ENCODE assay signal across 10 cellular contexts in the genomic region with DNA sequence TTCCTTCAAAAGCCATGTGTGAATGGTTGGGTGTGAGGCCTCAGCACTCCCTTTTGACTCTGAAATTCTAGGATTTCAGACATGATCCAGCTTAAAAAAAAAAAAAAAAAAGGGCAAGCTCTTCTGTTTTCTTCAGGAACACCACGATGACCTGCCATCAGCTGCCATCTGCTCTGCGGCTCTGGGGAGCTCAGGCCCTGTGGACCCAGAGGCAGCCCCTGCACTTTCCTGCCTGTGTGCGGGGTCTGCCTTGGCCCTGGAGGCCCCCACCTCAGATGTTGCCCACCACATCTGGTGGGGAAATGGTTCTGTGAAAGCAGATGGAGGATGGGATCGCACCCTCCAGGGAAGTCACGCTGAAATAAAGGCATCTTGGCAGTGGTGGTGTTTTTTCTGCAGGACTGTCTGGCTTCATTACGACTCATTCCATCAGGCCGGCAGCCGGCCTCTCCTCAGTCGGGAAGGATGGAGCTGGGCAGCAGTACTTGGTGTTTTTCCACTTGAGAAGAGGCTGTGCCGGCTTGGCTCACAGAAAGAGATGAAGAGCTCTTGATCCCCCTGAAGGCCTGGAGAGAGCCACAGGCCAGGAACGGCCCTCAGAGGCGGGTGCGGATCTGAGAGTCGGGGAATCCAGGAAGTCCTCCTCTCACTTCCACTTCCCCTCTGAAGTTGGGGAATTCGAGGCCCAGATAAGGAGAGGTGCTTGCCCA.
DNase-seq lines count a peak whose midpoint lies in the region; ATAC-seq and TF ChIP-seq lines count a peak whose summit lies in the region.
"Had no signal": no experiment of that assay in that cellular context is flagged by ENCODE, and none has a peak within 500 bp of the region (broad histone marks: within the 10 kb centered on the region; RNA-seq: fewer than 3 reads in every experiment).

No MANE protein-coding gene starts in this region.

- H3K4me3 Mint-ChIP-seq in endothelial cell (ENCODE audit: unreplicated experiment) (no peak overlapping the region), mesothelial cell of epicardium (no peak overlapping the region)

- TF ChIP-seq CTCF in endothelial cell (IDR thresholded peaks at IDR 0.05; ENCODE audit: unreplicated experiment) (no peak), mesothelial cell of epicardium (IDR thresholded peaks at IDR 0.05; ENCODE audit: unreplicated experiment) (no peak), uterus (IDR thresholded peaks at IDR 0.05) (no peak)

- H3K27ac Mint-ChIP-seq in endothelial cell (ENCODE audit: unreplicated experiment): peak overlapping the region; percentile 18
- peak overlapping the region; percentile 72 for H3K27ac Mint-ChIP-seq in mesothelial cell of epicardium

- no peak for ATAC-seq in HG03280 (IDR thresholded peaks at IDR 0.05; ENCODE audit: unreplicated experiment)

- intact Hi-C loops in uterus (cut with DNase I; ENCODE audit: low total_unique reads): no loop called here

- H3K36me3 Mint-ChIP-seq in endothelial cell (ENCODE audit: low read depth, unreplicated experiment): no peaks in the 10 kb centered on the region
- peaks cover 2% of the 10 kb centered on the region for H3K36me3 Mint-ChIP-seq in mesothelial cell of epicardium

- no peaks in the 10 kb centered on the region for H3K9me3 Mint-ChIP-seq in endothelial cell (ENCODE audit: unreplicated experiment)
- H3K9me3 Mint-ChIP-seq in mesothelial cell of epicardium: no peaks in the 10 kb centered on the region

- peak; percentile 45 for DNase-seq in NCI-H510A treated with DMSO at 0.1 percent for 48 hours (lab: John Stamatoyannopoulos, UW)
- no peak for DNase-seq in NCI-H510A (lab: John Stamatoyannopoulos, UW)
- DNase-seq in endothelial cell (ENCODE audit: low spot score): peak; percentile 28
- no peak for DNase-seq in mesothelial cell of epicardium (ENCODE audit: low spot score in 2 of 2, unreplicated experiment in 2 of 2)
- peak; percentile 41 to 57 for DNase-seq in uterus
- no peak for DNase-seq in stimulated activated CD8-positive, alpha-beta memory T cell treated with anti-CD3 and anti-CD28 coated beads, Interleukin-4, amount 100 ng/mL, for 48 hours
- no peak for DNase-seq in T-helper 1 cell
- DNase-seq: activated naive CD4-positive, alpha-beta T cell had no signal

- H3K27me3 ChIP-seq in uterus: no peaks in the 10 kb centered on the region
- H3K27me3 ChIP-seq: SJSA1 had no signal

- peaks cover 0 to 5% of the 10 kb centered on the region in 2 donors for H3K4me1 ChIP-seq in uterus
- H3K4me1 ChIP-seq: SJSA1 had no signal

- peaks cover 4% of the 10 kb centered on the region for H3K27me3 Mint-ChIP-seq in endothelial cell (ENCODE audit: unreplicated experiment)
- no peaks in the 10 kb centered on the region for H3K27me3 Mint-ChIP-seq in mesothelial cell of epicardium (ENCODE audit: low read depth)

- no peaks in the 10 kb centered on the region for H3K36me3 ChIP-seq in uterus
- H3K36me3 ChIP-seq: SJSA1 had no signal

- peak overlapping the region; percentile 47 to 89 for H3K27ac ChIP-seq in uterus
- H3K27ac ChIP-seq: SJSA1 had no signal

- H3K4me1 Mint-ChIP-seq in endothelial cell (ENCODE audit: unreplicated experiment): peaks cover 38% of the 10 kb centered on the region
- peaks cover 27% of the 10 kb centered on the region for H3K4me1 Mint-ChIP-seq in mesothelial cell of epicardium

- no peaks in the 10 kb centered on the region for H3K9me3 ChIP-seq in uterus
- H3K9me3 ChIP-seq: SJSA1 had no signal

- no peak overlapping the region for H3K4me3 ChIP-seq in uterus
- H3K4me3 ChIP-seq: SJSA1 had no signal

- no peak for TF ChIP-seq POLR2A in uterus (IDR thresholded peaks at IDR 0.05)

Comparison
In these comparisons a context has a peak if more than half of its experiments do, and no peak if none do; other contexts are left out.
1. DNase-seq: peak in NCI-H510A treated with DMSO at 0.1 percent for 48 hours (single experiment), endothelial cell (single experiment) and uterus (2 of 2); none in NCI-H510A (single experiment), mesothelial cell of epicardium (0 of 2), stimulated activated CD8-positive, alpha-beta memory T cell treated with anti-CD3 and anti-CD28 coated beads, Interleukin-4, amount 100 ng/mL, for 48 hours (single experiment) and T-helper 1 cell (0 of 5).